13 cellular contexts compared by ENCODE assay signal in genomic region chr10:67785098-67785497, GRCh38. TPM values are rescaled to one million over a fixed set of nuclear protein-coding genes. Genes with fewer than 3 reads are reported as not detected.
DNase-seq lines count a peak whose midpoint lies in the region; ATAC-seq and TF ChIP-seq lines count a peak whose summit lies in the region.
"Had no signal": no experiment of that assay in that cellular context is flagged by ENCODE, and none has a peak within 500 bp of the region (broad histone marks: within the 10 kb centered on the region; RNA-seq: fewer than 3 reads in every experiment).

No MANE protein-coding gene starts in this region.

- H3K4me3 Mint-ChIP-seq in CD4-positive, alpha-beta T cell, result no peak overlapping the region
- H3K4me3 Mint-ChIP-seq: activated naive CD4-positive, alpha-beta T cell treated with anti-CD3 and anti-CD28 coated beads, Interleukin-2, amount 50 U/mL, for 24 hours had no signal

- H3K4me1 Mint-ChIP-seq in CD4-positive, alpha-beta T cell (ENCODE audit: low read depth), result peaks cover 29% of the 10 kb centered on the region

- intact Hi-C loops in CD4-positive, alpha-beta T cell (cut with DNase I, micrococcal nuclease), result loop anchor here in 1 of 2 experiments (10.0 kb wide), 2 partner anchors 120 to 1600 kb away; no protein-coding TSS in a partner anchor

- no peaks in the 10 kb centered on the region for H3K9me3 ChIP-seq in CD4-positive, alpha-beta T cell (ENCODE audit: control insufficient read depth, low read length)
- H3K9me3 ChIP-seq: Peyer's patch had no signal

- H3K36me3 Mint-ChIP-seq in CD4-positive, alpha-beta T cell (ENCODE audit: low read depth), result no peaks in the 10 kb centered on the region
- H3K36me3 Mint-ChIP-seq: activated naive CD4-positive, alpha-beta T cell treated with anti-CD3 and anti-CD28 coated beads, Interleukin-2, amount 50 U/mL, for 24 hours had no signal

- no peaks in the 10 kb centered on the region for H3K27me3 Mint-ChIP-seq in CD4-positive, alpha-beta T cell

- POLR2A ChIA-PET in CD4-positive, alpha-beta T cell (lab: Charles Lee), result interaction anchor here (2.4 kb wide), 1 partner anchor 21 kb away, joined by 11 read pairs; no protein-coding TSS in a partner anchor

- ATAC-seq in CD4-positive, alpha-beta T cell (ENCODE audit: poor library complexity), result peak; percentile 62
- ATAC-seq in GM18867 (IDR thresholded peaks at IDR 0.05; ENCODE audit: unreplicated experiment) (no peak), HG02885 (IDR thresholded peaks at IDR 0.05; ENCODE audit: poor library complexity, unreplicated experiment) (no peak), HG03045 (IDR thresholded peaks at IDR 0.05; ENCODE audit: unreplicated experiment) (no peak)

- H3K27me3 ChIP-seq in CD4-positive, alpha-beta T cell (ENCODE audit: control insufficient read depth, insufficient read depth, low read length), result no peaks in the 10 kb centered on the region
- H3K27me3 ChIP-seq: Peyer's patch had no signal

- H3K27ac ChIP-seq in CD4-positive, alpha-beta T cell (ENCODE audit: low read depth, low read length), result no peak overlapping the region
- H3K27ac ChIP-seq: Peyer's patch had no signal

- TF ChIP-seq CTCF in CD4-positive, alpha-beta T cell (IDR thresholded peaks at IDR 0.05), result no peak

- CTCF ChIA-PET in CD4-positive, alpha-beta T cell (lab: Charles Lee), result interaction anchor here (1.8 kb wide), 1 partner anchor 88 kb away, joined by 9 read pairs; no protein-coding TSS in a partner anchor

- no peaks in the 10 kb centered on the region for H3K9me3 Mint-ChIP-seq in CD4-positive, alpha-beta T cell
- H3K9me3 Mint-ChIP-seq: activated naive CD4-positive, alpha-beta T cell treated with anti-CD3 and anti-CD28 coated beads, Interleukin-2, amount 50 U/mL, for 24 hours had no signal

- DNase-seq in CD4-positive, alpha-beta T cell, result no peak
- DNase-seq in DMS53 (lab: John Stamatoyannopoulos, UW), result peak; percentile 63
- peak; percentile 8 for DNase-seq in NCI-H748 treated with DMSO at 0.1 percent for 48 hours (lab: John Stamatoyannopoulos, UW)
- DNase-seq in central memory CD4-positive, alpha-beta T cell, result peak; percentile 40
- DNase-seq in NCI-H2081 treated with DMSO at 0.1 percent for 48 hours (lab: John Stamatoyannopoulos, UW), result no peak
- DNase-seq: activated CD4-positive, alpha-beta T cell treated with anti-CD3 and anti-CD28 coated beads, Interleukin-2, amount 50 U/mL, for 48 hours; GOT3; occipital lobe; Peyer's patch had no signal

- H3K27ac Mint-ChIP-seq in CD4-positive, alpha-beta T cell, result no peak overlapping the region
- H3K27ac Mint-ChIP-seq: activated naive CD4-positive, alpha-beta T cell treated with anti-CD3 and anti-CD28 coated beads, Interleukin-2, amount 50 U/mL, for 24 hours had no signal

RNA-seq across cellular contexts. Expression of gene DNAJC12, which starts 52.9 kb away (rescaled TPM):
- total RNA-seq in CD4-positive, alpha-beta T cell, result not detected

Comparison
In these comparisons a context has a peak if more than half of its experiments do, and no peak if none do; other contexts are left out.
1. DNase-seq: peak in DMS53 (single experiment), NCI-H748 treated with DMSO at 0.1 percent for 48 hours (single experiment) and central memory CD4-positive, alpha-beta T cell (single experiment); none in CD4-positive, alpha-beta T cell (0 of 10) and NCI-H2081 treated with DMSO at 0.1 percent for 48 hours (single experiment).